ENCODE assay signal across 2 cellular contexts in the genomic region with DNA sequence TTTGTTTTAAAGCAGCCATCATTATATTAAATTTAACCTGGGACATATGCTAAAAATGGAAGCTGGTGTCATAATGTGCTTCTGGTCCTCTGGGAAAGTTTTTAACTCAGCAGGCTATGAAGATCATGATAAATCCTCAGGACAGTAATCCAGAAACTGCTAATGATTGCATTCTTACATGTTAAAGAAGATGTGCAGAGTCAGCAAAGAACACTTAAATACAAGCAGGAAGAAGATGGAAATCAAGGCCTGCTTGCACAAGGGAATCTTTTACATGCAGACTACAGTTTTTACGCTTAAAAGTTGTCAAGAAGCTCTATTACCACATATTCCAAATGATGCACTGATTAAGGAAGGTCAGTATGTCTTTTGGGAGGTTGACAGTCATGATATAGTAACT.
TF ChIP-seq lines count a peak whose summit lies in the region.

No MANE protein-coding gene starts in this region.

TF ChIP-seq in IMR-90, 13 proteins besides CTCF, POLR2A, EP300 and RAD21:
- TF ChIP-seq RFX5 (IDR thresholded peaks at IDR 0.05; ENCODE audit: low read depth, low read length) (no peak), RCOR1 (IDR thresholded peaks at IDR 0.05; ENCODE audit: insufficient replicate concordance, low read length) (no peak), MAFK (IDR thresholded peaks at IDR 0.05; ENCODE audit: low read depth, low read length) (peak; percentile 75), NFE2L2 (IDR thresholded peaks at IDR 0.05; ENCODE audit: low read depth, low read length) (no peak), CHD1 (IDR thresholded peaks at IDR 0.05; ENCODE audit: low read depth, low read length) (no peak), CEBPB (IDR thresholded peaks at IDR 0.05; ENCODE audit: low read depth, low read length) (no peak)
- TF ChIP-seq, protein P1, sequence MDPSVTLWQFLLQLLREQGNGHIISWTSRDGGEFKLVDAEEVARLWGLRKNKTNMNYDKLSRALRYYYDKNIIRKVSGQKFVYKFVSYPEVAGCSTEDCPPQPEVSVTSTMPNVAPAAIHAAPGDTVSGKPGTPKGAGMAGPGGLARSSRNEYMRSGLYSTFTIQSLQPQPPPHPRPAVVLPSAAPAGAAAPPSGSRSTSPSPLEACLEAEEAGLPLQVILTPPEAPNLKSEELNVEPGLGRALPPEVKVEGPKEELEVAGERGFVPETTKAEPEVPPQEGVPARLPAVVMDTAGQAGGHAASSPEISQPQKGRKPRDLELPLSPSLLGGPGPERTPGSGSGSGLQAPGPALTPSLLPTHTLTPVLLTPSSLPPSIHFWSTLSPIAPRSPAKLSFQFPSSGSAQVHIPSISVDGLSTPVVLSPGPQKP (IDR thresholded peaks at IDR 0.05; ENCODE audit: borderline replicate concordance, low read depth, low read length) = no peak

TF ChIP-seq in H1, 55 proteins besides CTCF, POLR2A, EP300 and RAD21:
- TF ChIP-seq ZNF274 (IDR thresholded peaks at IDR 0.05; ENCODE audit: borderline replicate concordance, extremely low read depth, low read length) = no peak
- TF ChIP-seq TAF7 (optimal IDR thresholded peaks at IDR 0.05; ENCODE audit: borderline replicate concordance, low read depth, low read length) = no peak
- TF ChIP-seq SP2 (IDR thresholded peaks at IDR 0.05; ENCODE audit: low read length) = no peak
- TF ChIP-seq KDM1A (IDR thresholded peaks at IDR 0.05; ENCODE audit: borderline replicate concordance, low read length) = no peak
- no peak for TF ChIP-seq HDAC2 (IDR thresholded peaks at IDR 0.05; ENCODE audit: borderline replicate concordance in 1 of 2, low read depth in 2 of 2, low read length in 2 of 2)
- no peak for TF ChIP-seq CHD1 (IDR thresholded peaks at IDR 0.05; ENCODE audit: low read depth, low read length)
- TF ChIP-seq TEAD4 (IDR thresholded peaks at IDR 0.05; ENCODE audit: low read depth, low read length) = no peak
- no peak for TF ChIP-seq BCL11A (IDR thresholded peaks at IDR 0.05; ENCODE audit: low read depth in 2 of 2, low read length in 2 of 2)
- TF ChIP-seq CBX8 (IDR thresholded peaks at IDR 0.05; ENCODE audit: borderline replicate concordance, low read depth, low read length) = no peak
- no peak for TF ChIP-seq YY1 (IDR thresholded peaks at IDR 0.05; ENCODE audit: low read depth, low read length)
- TF ChIP-seq RXRA (IDR thresholded peaks at IDR 0.05; ENCODE audit: insufficient read depth, low read depth, low read length) = no peak
- no peak for TF ChIP-seq RBBP5 (IDR thresholded peaks at IDR 0.05; ENCODE audit: borderline replicate concordance, low read depth, low read length)
- TF ChIP-seq POLR2AphosphoS5 (IDR thresholded peaks at IDR 0.05; ENCODE audit: low read depth, low read length) = no peak
